ENCODE assay signal across 19 cellular contexts in genomic region chr5:178057839-178058238, GRCh38. TPM values are rescaled to one million over a fixed set of nuclear protein-coding genes. Genes with fewer than 3 reads are reported as not detected.
DNase-seq lines count a peak whose midpoint lies in the region; ATAC-seq, FAIRE-seq and TF ChIP-seq lines count a peak whose summit lies in the region.
"Had no signal": no experiment of that assay in that cellular context is flagged by ENCODE, and none has a peak within 500 bp of the region (broad histone marks: within the 10 kb centered on the region; RNA-seq: fewer than 3 reads in every experiment).

No MANE protein-coding gene starts in this region.

- no peak overlapping the region for H3K4me3 ChIP-seq in PC-3 (ENCODE audit: low read length)
- no peak overlapping the region for H3K4me3 ChIP-seq in pancreas
- H3K4me3 ChIP-seq in A673 (ENCODE audit: low read depth, low read length, poor library complexity, severe bottlenecking): no peak overlapping the region
- H3K4me3 ChIP-seq: HAP-1 had no signal

- H3K27me3 Mint-ChIP-seq in activated naive CD8-positive, alpha-beta T cell treated with anti-CD3 and anti-CD28 coated beads, Interleukin-2, amount 50 U/mL, for 24 hours: no peaks in the 10 kb centered on the region

- no peaks in the 10 kb centered on the region for H3K9me3 ChIP-seq in PC-3 (ENCODE audit: low read length)
- no peaks in the 10 kb centered on the region for H3K9me3 ChIP-seq in pancreas
- no peaks in the 10 kb centered on the region for H3K9me3 ChIP-seq in A673 (ENCODE audit: low read depth, low read length, poor library complexity, severe bottlenecking)
- H3K9me3 ChIP-seq: BE2C, HAP-1 had no signal

- no peak overlapping the region for H3K27ac Mint-ChIP-seq in activated naive CD8-positive, alpha-beta T cell treated with anti-CD3 and anti-CD28 coated beads, Interleukin-2, amount 50 U/mL, for 24 hours
- H3K27ac Mint-ChIP-seq: CD4-positive, CD25-positive, alpha-beta regulatory T cell; CD8-positive, alpha-beta memory T cell had no signal

- H3K4me1 ChIP-seq in PC-3 (ENCODE audit: insufficient read depth, low read length) (no peaks in the 10 kb centered on the region), pancreas (peaks cover 3 to 7% (median 4%) of the 10 kb centered on the region in 3 donors), A673 (ENCODE audit: insufficient read depth, low read length, poor library complexity, severe bottlenecking) (no peaks in the 10 kb centered on the region)
- H3K4me1 ChIP-seq: BE2C, HAP-1 had no signal

- H3K27me3 ChIP-seq in PC-3 (ENCODE audit: low read length) (peaks cover 52% of the 10 kb centered on the region), pancreas (no peaks in the 10 kb centered on the region), A673 (replicated peaks; ENCODE audit: insufficient read depth, low read depth, low read length, poor library complexity) (peaks cover 8% of the 10 kb centered on the region)

- BruUV-seq in PC-3 (replicated peaks; lab: Mats Ljungman, UMichigan): no TSS peak
- BruUV-seq in A673 (replicated peaks; lab: Mats Ljungman, UMichigan): no TSS peak

- TF ChIP-seq CTCF in PC-3 (conservative IDR thresholded peaks at IDR 0.05; ENCODE audit: low read depth, low read length): no peak
- no peak for TF ChIP-seq CTCF in pancreas (IDR thresholded peaks at IDR 0.05)
- TF ChIP-seq CTCF in A673 (conservative IDR thresholded peaks at IDR 0.05; ENCODE audit: low read depth, low read length): no peak

- intact Hi-C loops in PC-3 (cut with micrococcal nuclease): no loop called here
- intact Hi-C loops in pancreas (cut with DNase I): no loop called here
- intact Hi-C loops in A673 (cut with micrococcal nuclease; ENCODE audit: unreplicated experiment): no loop called here

- no peak overlapping the region for H2AFZ ChIP-seq in PC-3 (ENCODE audit: low read length)

- CTCF ChIA-PET in PC-3 (lab: Charles Lee): no interaction called here
- CTCF ChIA-PET in A673 (lab: Charles Lee): no interaction called here

- peaks cover 2% of the 10 kb centered on the region for H3K4me1 Mint-ChIP-seq in activated naive CD8-positive, alpha-beta T cell treated with anti-CD3 and anti-CD28 coated beads, Interleukin-2, amount 50 U/mL, for 24 hours

- no peaks in the 10 kb centered on the region for H3K9me2 ChIP-seq in PC-3 (replicated peaks; ENCODE audit: low read length)

- H3K9ac ChIP-seq in PC-3 (ENCODE audit: low read length): no peak overlapping the region

- no peak overlapping the region for H3K4me3 Mint-ChIP-seq in activated naive CD8-positive, alpha-beta T cell treated with anti-CD3 and anti-CD28 coated beads, Interleukin-2, amount 50 U/mL, for 24 hours
- H3K4me3 Mint-ChIP-seq: CD4-positive, CD25-positive, alpha-beta regulatory T cell; CD8-positive, alpha-beta memory T cell had no signal

- DNase-seq in NCI-H345 (lab: John Stamatoyannopoulos, UW) (peak; percentile 48), NCI-H345 treated with DMSO at 0.1 percent for 48 hours (lab: John Stamatoyannopoulos, UW; ENCODE audit: unreplicated experiment) (no peak), DMS53 treated with DMSO at 0.1 percent for 48 hours (lab: John Stamatoyannopoulos, UW; ENCODE audit: unreplicated experiment) (peak; percentile 44), PC-3 (peak; percentile 1), pancreas (no peak), A673 (ENCODE audit: low spot score) (no peak)
- DNase-seq in activated naive CD8-positive, alpha-beta T cell treated with anti-CD3 and anti-CD28 coated beads, Interleukin-2, amount 50 U/mL, for 24 hours: no peak
- DNase-seq in stimulated activated CD4-positive, alpha-beta T cell treated with anti-CD3 and anti-CD28 coated beads, Interleukin-2, amount 100 ng/mL, for 48 hours: no peak
- DNase-seq: 8988T; BE2C; C1 segment of cervical spinal cord; CD4-positive, CD25-positive, alpha-beta regulatory T cell; CD8-positive, alpha-beta memory T cell; DMS 273 treated with DMSO at 0.1 percent for 48 hours; GDM1 had no signal

- no peaks in the 10 kb centered on the region for H4K20me1 ChIP-seq in PC-3 (ENCODE audit: low read length)

- ATAC-seq in PC-3 (no peak), pancreas (peak in 2 of 4 donors; percentile 3 to 7)
- no peak for ATAC-seq in activated naive CD8-positive, alpha-beta T cell treated with anti-CD3 and anti-CD28 coated beads, Interleukin-2, amount 50 U/mL, for 24 hours

- H3K36me3 Mint-ChIP-seq in activated naive CD8-positive, alpha-beta T cell treated with anti-CD3 and anti-CD28 coated beads, Interleukin-2, amount 50 U/mL, for 24 hours (ENCODE audit: low read depth): peaks cover 2% of the 10 kb centered on the region
- H3K36me3 Mint-ChIP-seq: CD4-positive, CD25-positive, alpha-beta regulatory T cell; CD8-positive, alpha-beta memory T cell had no signal

- no peak for FAIRE-seq in pancreas (lab: Jason Lieb, UNC)
- FAIRE-seq: GM12892, H1 had no signal

- no peaks in the 10 kb centered on the region for H3K36me3 ChIP-seq in PC-3 (ENCODE audit: low read depth, low read length)
- no peaks in the 10 kb centered on the region for H3K36me3 ChIP-seq in pancreas
- H3K36me3 ChIP-seq in A673 (ENCODE audit: insufficient read depth, low read length, poor library complexity, severe bottlenecking): no peaks in the 10 kb centered on the region
- H3K36me3 ChIP-seq: BE2C, HAP-1 had no signal

- H3K27ac ChIP-seq in PC-3 (ENCODE audit: low read length) (no peak overlapping the region), pancreas (peak overlapping the region; percentile 28 to 72 (median 60)), A673 (ENCODE audit: low read depth, low read length, poor library complexity, severe bottlenecking) (no peak overlapping the region)
- H3K27ac ChIP-seq: HL-60 had no signal

- 72 to 89% methylated on average over 12 of the region's 12 CpGs for WGBS in pancreas, 2 donors

- H3K79me2 ChIP-seq in PC-3 (ENCODE audit: low read length): no peaks in the 10 kb centered on the region

- POLR2A ChIA-PET in PC-3 (lab: Charles Lee; ENCODE audit: unreplicated experiment) (no interaction called here), A673 (lab: Charles Lee; ENCODE audit: low non-redundant PET) (no interaction called here)

- no peaks in the 10 kb centered on the region for H3K9me3 Mint-ChIP-seq in activated naive CD8-positive, alpha-beta T cell treated with anti-CD3 and anti-CD28 coated beads, Interleukin-2, amount 50 U/mL, for 24 hours
- H3K9me3 Mint-ChIP-seq: CD4-positive, CD25-positive, alpha-beta regulatory T cell; CD8-positive, alpha-beta memory T cell had no signal

- no peak overlapping the region for H3K4me2 ChIP-seq in PC-3 (ENCODE audit: low read length)

- H3F3A ChIP-seq in PC-3 (ENCODE audit: low read length, unreplicated experiment): no peaks in the 10 kb centered on the region

RNA-seq across cellular contexts. Expression of gene N4BP3, which starts 55.5 kb away (rescaled TPM):
- total RNA-seq in PC-3 (2014; rRNA removed) (0.36 and 0.86 TPM in 2 replicates), pancreas (1 to 10 TPM in 1 of 6 donors, under 1 TPM in 5; 0.23 to 1.1 (median 0.47) TPM), A673 (2021) (0.66 and 0.73 TPM in 2 replicates)
- 1 to 10 TPM in 1 of 2 donors, under 1 TPM in 1; 0.75 to 1.1 TPM for polyA plus RNA-seq in pancreas

Comparison
In these comparisons a context has a peak if more than half of its experiments do, and no peak if none do; other contexts are left out.
1. DNase-seq: peak in NCI-H345 (single experiment), DMS53 treated with DMSO at 0.1 percent for 48 hours (single experiment) and PC-3 (single experiment); none in NCI-H345 treated with DMSO at 0.1 percent for 48 hours (single experiment), pancreas (0 of 6), activated naive CD8-positive, alpha-beta T cell treated with anti-CD3 and anti-CD28 coated beads, Interleukin-2, amount 50 U/mL, for 24 hours (single experiment), A673 (single experiment) and stimulated activated CD4-positive, alpha-beta T cell treated with anti-CD3 and anti-CD28 coated beads, Interleukin-2, amount 100 ng/mL, for 48 hours (0 of 2).
2. H3K27ac ChIP-seq: peak in pancreas (4 of 4); none in PC-3 (single experiment) and A673 (single experiment).